Comparison of ENCODE assay signal across 13 cellular contexts in the genomic region with DNA sequence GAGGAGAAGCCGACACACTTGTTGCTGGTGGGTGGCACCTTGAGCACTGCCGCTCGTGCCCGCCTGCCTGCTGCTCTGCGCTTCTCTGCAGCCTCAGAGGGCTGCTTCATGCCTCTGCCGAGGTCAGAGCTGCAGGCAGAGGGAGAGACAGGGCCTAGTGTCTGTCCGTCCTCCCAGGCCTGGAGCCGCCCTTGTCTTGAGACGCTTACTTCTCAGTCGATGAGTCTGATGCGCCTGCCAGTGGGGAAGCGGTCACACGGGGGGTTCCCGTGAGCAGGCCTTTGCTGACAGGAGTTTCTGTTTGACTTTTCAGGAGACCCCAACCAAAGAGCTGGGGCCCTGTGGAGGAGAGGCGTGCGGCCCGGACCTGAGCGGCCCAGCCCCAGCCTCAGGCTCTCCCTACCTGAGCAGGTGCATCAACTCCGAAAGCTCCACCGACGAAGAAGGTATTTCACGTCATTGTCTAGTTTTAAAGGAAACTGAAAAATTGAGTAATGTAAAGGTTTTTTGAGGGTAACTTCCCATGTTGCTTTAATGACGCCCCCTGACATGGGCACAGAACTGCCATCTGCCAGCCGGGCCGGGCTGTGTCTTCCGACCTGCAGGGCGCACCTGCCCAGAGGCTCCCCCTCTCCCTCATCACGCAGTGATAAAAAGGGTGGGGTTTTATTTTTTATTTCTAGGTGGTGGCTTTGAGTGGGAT. TPM values are rescaled to one million over a fixed set of nuclear protein-coding genes. Genes with fewer than 3 reads are reported as not detected.
DNase-seq lines count a peak whose midpoint lies in the region; ATAC-seq and TF ChIP-seq lines count a peak whose summit lies in the region.
"Had no signal": no experiment of that assay in that cellular context is flagged by ENCODE, and none has a peak within 500 bp of the region (broad histone marks: within the 10 kb centered on the region; RNA-seq: fewer than 3 reads in every experiment).

No MANE protein-coding gene starts in this region.

- H3K4me2 ChIP-seq in SK-N-SH = no peak overlapping the region

- H3K9me3 Mint-ChIP-seq in naive B cell = peaks cover 0 to 3% (median 0%) of the 10 kb centered on the region in 7 donors
- H3K9me3 Mint-ChIP-seq: immature natural killer cell had no signal

- TF ChIP-seq CTCF in SK-N-SH (IDR thresholded peaks at IDR 0.05) = no peak

- H3K4me1 Mint-ChIP-seq in naive B cell = peaks cover 45 to 66% (median 55%) of the 10 kb centered on the region in 3 donors
- H3K4me1 Mint-ChIP-seq: neural crest cell had no signal

- no peak for TF ChIP-seq EP300 in SK-N-SH (IDR thresholded peaks at IDR 0.05; ENCODE audit: borderline replicate concordance in 1 of 2, low read depth in 1 of 2, low read length in 1 of 2)

- no peaks in the 10 kb centered on the region for H3K4me1 ChIP-seq in SK-N-SH (ENCODE audit: control insufficient read depth in 1 of 2, insufficient read depth in 2 of 2, low read depth in 1 of 2, low read length in 1 of 2)
- H3K4me1 ChIP-seq: thyroid gland had no signal

- H3K9me2 ChIP-seq in SK-N-SH = no peaks in the 10 kb centered on the region

- H4K20me1 ChIP-seq in SK-N-SH (ENCODE audit: insufficient read depth) = no peaks in the 10 kb centered on the region

- no peak overlapping the region for H2AFZ ChIP-seq in SK-N-SH (ENCODE audit: low read depth)

- TF ChIP-seq RAD21 in SK-N-SH (IDR thresholded peaks at IDR 0.05; ENCODE audit: low read length) = no peak

- POLR2A ChIA-PET in SK-N-SH (lab: Yijun Ruan, JAX) = no interaction called here

- no peak overlapping the region for H3K9ac ChIP-seq in SK-N-SH

- H3K27ac Mint-ChIP-seq in naive B cell = peak overlapping the region; percentile 76 to 96 (median 92)

- WGBS in SK-N-SH (ENCODE audit: low lambda C conversion rate) = 94% methylated on average over 23 of the region's 28 CpGs

- peak overlapping the region; percentile 56 to 92 (median 80) for H3K4me3 Mint-ChIP-seq in naive B cell
- H3K4me3 Mint-ChIP-seq: neural crest cell had no signal

- TF ChIP-seq POLR2A in GM18505 (IDR thresholded peaks at IDR 0.05; ENCODE audit: borderline replicate concordance, extremely low read depth, insufficient read depth, insufficient read length) = no peak

- H3K36me3 Mint-ChIP-seq in naive B cell = peaks cover 6 to 17% of the 10 kb centered on the region in 2 donors

- CTCF ChIA-PET in SK-N-SH (lab: Yijun Ruan, JAX) = interaction anchor here (1.1 to 1.7 kb wide), 3 partner anchors 10 to 182 kb away, joined by 3 to 9 read pairs (median 4); no protein-coding TSS in a partner anchor

- H3K27ac ChIP-seq in SK-N-SH (ENCODE audit: low read depth in 2 of 2, low read length in 1 of 2) = no peak overlapping the region
- H3K27ac ChIP-seq: epithelial cell of prostate, thyroid gland had no signal

- no peaks in the 10 kb centered on the region for H3F3A ChIP-seq in SK-N-SH (replicated peaks; ENCODE audit: insufficient read depth)

- H3K9me3 ChIP-seq in SK-N-SH = no peaks in the 10 kb centered on the region
- H3K9me3 ChIP-seq: thyroid gland had no signal

- H3K36me3 ChIP-seq in SK-N-SH (replicated peaks in 1 of 2; ENCODE audit: control insufficient read depth in 1 of 2, insufficient read depth in 2 of 2, low read length in 1 of 2) = peaks cover 4 to 32% of the 10 kb centered on the region in 2 experiments

- ATAC-seq in GM18505 (IDR thresholded peaks at IDR 0.05; ENCODE audit: unreplicated experiment) = peak; percentile 30
- peak; percentile 35 for ATAC-seq in GM21360 (IDR thresholded peaks at IDR 0.05; ENCODE audit: unreplicated experiment)
- ATAC-seq in HG03432 (IDR thresholded peaks at IDR 0.05; ENCODE audit: unreplicated experiment) = peak; percentile 45
- ATAC-seq in naive B cell (ENCODE audit: low read depth in 2 of 2) = peak; percentile 11 to 34
- ATAC-seq: HCT116 had no signal

- no peak overlapping the region for H3K4me3 ChIP-seq in SK-N-SH (ENCODE audit: low read depth in 2 of 2, low read length in 1 of 2)
- H3K4me3 ChIP-seq: thyroid gland had no signal

- H3K79me2 ChIP-seq in SK-N-SH (ENCODE audit: insufficient read depth) = no peaks in the 10 kb centered on the region; the same call in 1 of the 2 replicates

- H3K27me3 Mint-ChIP-seq in naive B cell = peaks cover 0 to 15% (median 14%) of the 10 kb centered on the region in 3 donors

- DNase-seq in naive B cell (peak; percentile 50), SK-N-SH (no peak), DMS 273 treated with DMSO at 0.1 percent for 48 hours (lab: John Stamatoyannopoulos, UW) (no peak), NCI-H187 (lab: John Stamatoyannopoulos, UW) (no peak), germinal center (ENCODE audit: low spot score) (no peak)
- DNase-seq: thyroid gland had no signal

- no peaks in the 10 kb centered on the region for H3K27me3 ChIP-seq in SK-N-SH (ENCODE audit: insufficient read depth)
- H3K27me3 ChIP-seq: thyroid gland had no signal

TF ChIP-seq in SK-N-SH, 30 proteins besides CTCF, POLR2A, EP300 and RAD21:
- TF ChIP-seq GABPA (IDR thresholded peaks at IDR 0.05; ENCODE audit: low read depth) = no peak
- no peak for TF ChIP-seq FOXJ3 (CRISPR knock-in tag; IDR thresholded peaks at IDR 0.05)
- no peak for TF ChIP-seq NFIC (IDR thresholded peaks at IDR 0.05; ENCODE audit: borderline replicate concordance)
- TF ChIP-seq SMC3 (IDR thresholded peaks at IDR 0.05; ENCODE audit: low read depth, low read length) = no peak
- TF ChIP-seq CHD2 (IDR thresholded peaks at IDR 0.05; ENCODE audit: low read length, partially characterized antibody) = no peak
- TF ChIP-seq EZH2phosphoT487 (IDR thresholded peaks at IDR 0.05; ENCODE audit: borderline replicate concordance, low read depth) = no peak
- no peak for TF ChIP-seq GATA2 (CRISPR knock-in tag; IDR thresholded peaks at IDR 0.05)
- no peak for TF ChIP-seq JUND (IDR thresholded peaks at IDR 0.05)
- no peak for TF ChIP-seq RXRA (IDR thresholded peaks at IDR 0.05; ENCODE audit: borderline replicate concordance, low read depth)
TF ChIP-seq in SK-N-SH: peak in this region for 0.

RNA-seq across cellular contexts. Expression of a gene that starts 7.8 kb away (rescaled TPM):
- 1 to 10 TPM in 3 of 6 donors, under 1 TPM in 1, not detected in 2; 0.61 to 3.9 (median 1.7) TPM for polyA plus RNA-seq in naive B cell (ENCODE audit: low read depth in 6 of 6)
- 0.10 TPM in 1 of 2 replicates, not detected in the other for polyA plus RNA-seq in SK-N-SH (2012; rRNA removed)
- polyA plus RNA-seq in SK-N-SH (2012; cell fraction: cytosol; rRNA removed) = 0.17 TPM in 1 of 2 replicates, not detected in the other
- polyA plus RNA-seq in SK-N-SH (2012; cell fraction: nucleus; rRNA removed) = 0.23 TPM in 2 replicates
- polyA plus RNA-seq: immature natural killer cell had no signal

RNA-seq across cellular contexts. Expression of a gene that starts 48.6 kb away (rescaled TPM):
- polyA plus RNA-seq in naive B cell (ENCODE audit: low read depth in 6 of 6) (10 to 100 TPM in 5 of 6 donors, 1 to 10 TPM in 1; 6.5 to 23.8 (median 12.4) TPM), SK-N-SH (2012; rRNA removed) (6.6 and 6.8 TPM in 2 replicates)
- 3.3 and 4.3 TPM in 2 replicates for polyA plus RNA-seq in SK-N-SH (2012; cell fraction: cytosol; rRNA removed)
- 26.3 and 41.0 TPM in 2 replicates for polyA plus RNA-seq in SK-N-SH (2012; cell fraction: nucleus; rRNA removed)
